ENCODE assay signal across 9 cellular contexts in the genomic region with DNA sequence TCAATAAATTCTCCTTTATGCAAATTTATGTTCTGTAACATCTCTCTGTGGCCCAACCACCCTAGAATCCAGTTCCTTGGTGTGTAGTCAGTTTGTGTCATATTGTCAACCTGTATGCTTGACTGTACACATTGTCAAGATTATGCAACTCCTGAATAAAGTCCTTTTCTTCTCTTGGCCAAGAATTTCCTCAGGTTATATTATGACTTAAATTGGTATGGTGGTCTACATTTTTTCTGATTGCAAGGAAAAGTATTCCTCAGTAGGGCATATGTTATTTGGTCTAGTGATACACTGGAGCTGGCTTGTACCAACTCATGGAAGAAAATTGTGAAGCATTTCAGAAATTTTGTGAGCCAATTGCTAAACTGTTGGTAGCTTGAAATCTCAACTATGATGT.
"Had no signal": no experiment of that assay in that cellular context is flagged by ENCODE, and none has a peak within 500 bp of the region (broad histone marks: within the 10 kb centered on the region; RNA-seq: fewer than 3 reads in every experiment).

No MANE protein-coding gene starts in this region.

- H3K36me3 ChIP-seq: HAP-1 had no signal

- H3K27ac Mint-ChIP-seq: HFFc6, IgD-negative memory B cell had no signal

- H3K27me3 Mint-ChIP-seq: IgD-negative memory B cell had no signal

- ATAC-seq: HCT116, HepG2 had no signal

- H3K4me3 Mint-ChIP-seq: HFFc6, IgD-negative memory B cell had no signal

- H3K4me1 ChIP-seq: HAP-1 had no signal

- H3K27ac ChIP-seq: GM23248 had no signal

- H3K4me1 Mint-ChIP-seq: IgD-negative memory B cell had no signal

- DNase-seq: GM23248, GOT3, H7, HFFc6, KBM-7 had no signal

- H3K4me3 ChIP-seq: GM23248, HAP-1 had no signal

- H3K9me3 ChIP-seq: HAP-1 had no signal

- H3K9ac ChIP-seq: GM23248 had no signal
